21 cellular contexts compared by ENCODE assay signal in genomic region chr13:112626761-112627160, GRCh38.
"Had no signal": no experiment of that assay in that cellular context is flagged by ENCODE, and none has a peak within 500 bp of the region (broad histone marks: within the 10 kb centered on the region; RNA-seq: fewer than 3 reads in every experiment).

No MANE protein-coding gene starts in this region.

- H3K4me2 ChIP-seq: KMS-11 had no signal

- H3K36me3 ChIP-seq: SJSA1 had no signal

- H3K4me3 ChIP-seq: K562, SJSA1, SK-N-MC had no signal

- DNase-seq: Kasumi-1, MM.1S, NCI-H1092 treated with DMSO at 0.1 percent for 48 hours, NCI-H1436, NCI-H187, NCI-H2029, NCI-H2081 treated with DMSO at 0.1 percent for 48 hours, NCI-H2171, NCI-H226, NCI-H446, NCI-H510A, NCI-H524 treated with DMSO at 0.1 percent for 48 hours, NCI-H69, NCI-H774, Right ventricle myocardium superior, SIG-M5 had no signal

- H3K27ac ChIP-seq: HL-60, KMS-11, SJSA1, SK-N-MC had no signal

- H3K9ac ChIP-seq: KMS-11 had no signal
